In genomic region chr1:113929750-113930498, GRCh38 we compare ENCODE assay signal across 8 cellular contexts. TPM values are rescaled to one million over a fixed set of nuclear protein-coding genes. Genes with fewer than 3 reads are reported as not detected.
DNase-seq lines count a peak whose midpoint lies in the region; ATAC-seq and TF ChIP-seq lines count a peak whose summit lies in the region.

No MANE protein-coding gene starts in this region.

- POLR2A ChIA-PET in naive thymus-derived CD8-positive, alpha-beta T cell (lab: Charles Lee), result interaction anchor here (0.5 to 10.2 kb wide), 19 partner anchors 10 to 845 kb away, joined by 3 to 179 read pairs (median 5); partner anchors contain the start of genes AP4B1, BCL2L15, DCLRE1B and RSBN1

- H3K4me3 Mint-ChIP-seq in naive thymus-derived CD8-positive, alpha-beta T cell, result peak overlapping the region; percentile 82 to 100 (median 96)

- peak; percentile 48 for DNase-seq in NCI-H146 (lab: John Stamatoyannopoulos, UW)
- no peak for DNase-seq in NCI-H146 treated with DMSO at 0.1 percent for 48 hours (lab: John Stamatoyannopoulos, UW; ENCODE audit: unreplicated experiment)
- DNase-seq in NCI-H526 (lab: John Stamatoyannopoulos, UW), result peak; percentile 50 to 83
- peak; percentile 78 for DNase-seq in activated T-cell treated with anti-CD3 and anti-CD28 coated beads, Interleukin-2, amount 50 U/mL, for 1 hour
- DNase-seq in esophagus muscularis mucosa (ENCODE audit: extremely low spot score), result no peak
- peak in 9 of 10 donors; percentile 39 to 92 (median 85) for DNase-seq in naive thymus-derived CD8-positive, alpha-beta T cell
- DNase-seq in stomach, result peak; percentile 63

- ATAC-seq in HG02610 (IDR thresholded peaks at IDR 0.05; ENCODE audit: unreplicated experiment), result peak; percentile 32
- peak; percentile 41 to 43 for ATAC-seq in naive thymus-derived CD8-positive, alpha-beta T cell

- 0% methylated on average over 8 of the region's 64 CpGs for WGBS in esophagus muscularis mucosa
- WGBS in stomach, 5 donors, result 0 to 1% (median 0%) methylated on average over 28 to 64 of the region's 64 CpGs

- TF ChIP-seq POLR2A in esophagus muscularis mucosa (IDR thresholded peaks at IDR 0.05; ENCODE audit: low read depth), result no peak
- no peak for TF ChIP-seq POLR2A in stomach (IDR thresholded peaks at IDR 0.05)

- H3K4me1 ChIP-seq in esophagus muscularis mucosa (peaks cover 46 to 62% (median 58%) of the 10 kb centered on the region in 4 donors), stomach (peaks cover 34 to 60% (median 50%) of the 10 kb centered on the region in 4 donors)

- no peaks in the 10 kb centered on the region for H3K27me3 ChIP-seq in esophagus muscularis mucosa
- H3K27me3 ChIP-seq in stomach, result no peaks in the 10 kb centered on the region

- TF ChIP-seq EP300 in esophagus muscularis mucosa (IDR thresholded peaks at IDR 0.05) (no peak), stomach (IDR thresholded peaks at IDR 0.05) (no peak)

- peak overlapping the region; percentile 74 to 97 (median 84) for H3K4me3 ChIP-seq in esophagus muscularis mucosa
- H3K4me3 ChIP-seq in stomach, result peak overlapping the region; percentile 89 to 99 (median 92)

- peak overlapping the region; percentile 98 to 100 (median 99) for H3K27ac Mint-ChIP-seq in naive thymus-derived CD8-positive, alpha-beta T cell

- no peaks in the 10 kb centered on the region for H3K9me3 Mint-ChIP-seq in naive thymus-derived CD8-positive, alpha-beta T cell

- no peaks in the 10 kb centered on the region for H3K36me3 ChIP-seq in esophagus muscularis mucosa
- H3K36me3 ChIP-seq in stomach, result no peaks in the 10 kb centered on the region

- no peaks in the 10 kb centered on the region for H3K9me3 ChIP-seq in esophagus muscularis mucosa
- no peaks in the 10 kb centered on the region for H3K9me3 ChIP-seq in stomach

- intact Hi-C loops in esophagus muscularis mucosa (cut with DNase I), result loop anchor here (1.0 kb wide), 1 partner anchor 25 kb away; the partner anchor contains the start of gene DCLRE1B
- intact Hi-C loops in stomach (cut with DNase I; ENCODE audit: low total_unique reads), result no loop called here

- peaks cover 0 to 4% (median 0%) of the 10 kb centered on the region in 5 donors for H3K27me3 Mint-ChIP-seq in naive thymus-derived CD8-positive, alpha-beta T cell

- no peak for TF ChIP-seq CTCF in esophagus muscularis mucosa (IDR thresholded peaks at IDR 0.05)
- TF ChIP-seq CTCF in stomach (IDR thresholded peaks at IDR 0.05), result no peak

- peaks cover 43 to 64% (median 58%) of the 10 kb centered on the region in 4 donors for H3K4me1 Mint-ChIP-seq in naive thymus-derived CD8-positive, alpha-beta T cell

- peaks cover 0 to 4% (median 2%) of the 10 kb centered on the region in 3 donors for H3K36me3 Mint-ChIP-seq in naive thymus-derived CD8-positive, alpha-beta T cell

- H3K27ac ChIP-seq in esophagus muscularis mucosa (replicated peaks in 1 of 4) (peak overlapping the region; percentile 90 to 98 (median 94)), stomach (peak overlapping the region; percentile 93 to 99 (median 97))

RNA-seq across cellular contexts. Expression of gene HIPK1, which starts 0.8 kb away (rescaled TPM):
- total RNA-seq in esophagus muscularis mucosa (10 to 100 TPM; 60.6 to 89.9 (median 76.5) TPM), stomach (10 to 100 TPM; 22.0 to 70.3 (median 42.0) TPM)
- total RNA-seq in naive thymus-derived CD8-positive, alpha-beta T cell, result 100 to 1,000 TPM; 123 to 138 TPM
- polyA plus RNA-seq in naive thymus-derived CD8-positive, alpha-beta T cell, result 10 to 100 TPM; 14.5 to 19.3 (median 17.5) TPM
- polyA plus RNA-seq in stomach, result 10 to 100 TPM in 2 of 3 donors, 1 to 10 TPM in 1; 8.7 to 22.6 (median 12.8) TPM

RNA-seq across cellular contexts. Expression of gene DCLRE1B, which starts 24.8 kb away (rescaled TPM):
- total RNA-seq in esophagus muscularis mucosa (1 to 10 TPM; 4.2 to 8.8 (median 5.5) TPM), stomach (1 to 10 TPM in 2 of 5 donors, under 1 TPM in 1, not detected in 2; 0.45 to 3.9 (median 3.0) TPM)
- 1 to 10 TPM; 5.2 to 5.5 TPM for total RNA-seq in naive thymus-derived CD8-positive, alpha-beta T cell
- 1 to 10 TPM; 3.7 to 5.2 (median 4.5) TPM for polyA plus RNA-seq in naive thymus-derived CD8-positive, alpha-beta T cell
- 1 to 10 TPM; 1.2 to 2.2 (median 1.6) TPM for polyA plus RNA-seq in stomach

RNA-seq across cellular contexts. Expression of gene AP4B1, which starts 25.3 kb away (rescaled TPM):
- total RNA-seq in esophagus muscularis mucosa, result 10 to 100 TPM in 1 of 4 donors, 1 to 10 TPM in 3; 5.9 to 13.7 (median 6.0) TPM
- 10 to 100 TPM; 65.1 to 75.2 TPM for total RNA-seq in naive thymus-derived CD8-positive, alpha-beta T cell
- polyA plus RNA-seq in naive thymus-derived CD8-positive, alpha-beta T cell, result 1 to 10 TPM; 7.9 to 9.6 (median 8.6) TPM
- 10 to 100 TPM in 3 of 5 donors, 1 to 10 TPM in 2; 4.0 to 34.0 (median 11.7) TPM for total RNA-seq in stomach
- polyA plus RNA-seq in stomach, result 10 to 100 TPM in 2 of 3 donors, 1 to 10 TPM in 1; 8.8 to 21.5 (median 11.8) TPM

RNA-seq across cellular contexts. Expression of gene BCL2L15, which starts 42.5 kb away (rescaled TPM):
- total RNA-seq in esophagus muscularis mucosa (1 to 10 TPM in 1 of 4 donors, under 1 TPM in 2, not detected in 1; 0.11 to 1.7 (median 0.78) TPM), stomach (100 to 1,000 TPM in 1 of 5 donors, 10 to 100 TPM in 4; 33.3 to 425 (median 46.0) TPM)
- 1 to 10 TPM; 1.3 to 3.3 TPM for total RNA-seq in naive thymus-derived CD8-positive, alpha-beta T cell
- polyA plus RNA-seq in naive thymus-derived CD8-positive, alpha-beta T cell, result under 1 TPM in 1 of 3 donors, not detected in 2; 0.03 TPM
- 10 to 100 TPM; 11.3 to 34.1 (median 22.1) TPM for polyA plus RNA-seq in stomach

RNA-seq across cellular contexts. Expression of gene OLFML3, which starts 49.4 kb away (rescaled TPM):
- total RNA-seq in esophagus muscularis mucosa (100 to 1,000 TPM in 1 of 4 donors, 10 to 100 TPM in 3; 57.7 to 109 (median 67.4) TPM), stomach (10 to 100 TPM in 4 of 5 donors, 1 to 10 TPM in 1; 2.9 to 84.3 (median 32.7) TPM)
- total RNA-seq in naive thymus-derived CD8-positive, alpha-beta T cell, result under 1 TPM; 0.36 to 0.49 TPM
- polyA plus RNA-seq in naive thymus-derived CD8-positive, alpha-beta T cell, result not detected
- polyA plus RNA-seq in stomach, result 10 to 100 TPM; 16.6 to 23.1 (median 19.9) TPM

Comparison
In these comparisons a context has a peak if more than half of its experiments do, and no peak if none do; other contexts are left out.
1. DNase-seq: peak in NCI-H146 (single experiment), NCI-H526 (2 of 2), activated T-cell treated with anti-CD3 and anti-CD28 coated beads, Interleukin-2, amount 50 U/mL, for 1 hour (single experiment), naive thymus-derived CD8-positive, alpha-beta T cell (9 of 10) and stomach (single experiment); none in NCI-H146 treated with DMSO at 0.1 percent for 48 hours (single experiment) and esophagus muscularis mucosa (single experiment).